33 cellular contexts compared by ENCODE assay signal in the genomic region with DNA sequence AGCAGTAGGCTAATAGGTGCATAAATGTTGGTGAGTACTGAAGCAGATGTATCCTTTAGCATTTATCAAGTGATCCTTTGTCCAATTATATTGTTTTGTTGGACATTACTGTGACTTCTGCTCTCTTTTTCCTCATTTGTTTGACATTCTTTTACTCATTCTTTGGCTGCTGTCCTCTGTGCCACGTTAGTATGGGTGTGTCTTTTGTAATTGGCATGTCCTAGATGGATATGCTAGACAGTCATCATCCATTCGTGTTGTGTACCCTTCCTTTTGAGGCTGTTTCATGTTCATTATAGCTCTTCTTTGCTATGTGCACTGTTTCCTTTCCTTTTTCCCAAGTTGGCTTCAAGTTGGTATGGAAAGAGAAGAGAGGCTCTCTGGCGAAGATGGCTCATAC.
"Had no signal": no experiment of that assay in that cellular context is flagged by ENCODE, and none has a peak within 500 bp of the region (broad histone marks: within the 10 kb centered on the region; RNA-seq: fewer than 3 reads in every experiment).

No MANE protein-coding gene starts in this region.

- H3K27me3 ChIP-seq: ascending aorta, colonic mucosa, gastrocnemius medialis, heart left ventricle had no signal

- H3K36me3 Mint-ChIP-seq: activated CD4-positive, alpha-beta memory T cell treated with anti-CD3 and anti-CD28 coated beads for 36 hours; activated CD8-positive, alpha-beta memory T cell treated with anti-CD3 and anti-CD28 coated beads, Interleukin-2, amount 10 ng/mL, durations not matched to agents 7 days and 5 days; activated naive CD4-positive, alpha-beta T cell treated with anti-CD3 and anti-CD28 coated beads, Interleukin-2, amount 50 U/mL, for 72 hours; activated naive CD8-positive, alpha-beta T cell treated with anti-CD3 and anti-CD28 coated beads, Interleukin-2, amount 10 ng/mL, durations not matched to agents 7 days and 5 days; brain had no signal

- H3K27me3 Mint-ChIP-seq: activated CD4-positive, alpha-beta T cell treated with anti-CD3 and anti-CD28 coated beads, Interleukin-2, amount 10 ng/mL, durations not matched to agents 24 days and 14 days had no signal

- H3K9me3 ChIP-seq: ascending aorta, breast epithelium, colonic mucosa, gastrocnemius medialis, heart left ventricle had no signal

- ATAC-seq: activated CD4-positive, alpha-beta T cell treated with anti-CD3 and anti-CD28 coated beads for 36 hours; activated CD8-positive, alpha-beta memory T cell treated with anti-CD3 and anti-CD28 coated beads, Interleukin-2, amount 10 ng/mL, durations not matched to agents 7 days and 5 days; activated CD8-positive, alpha-beta T cell treated with anti-CD3 and anti-CD28 coated beads, Interleukin-2, amount 10 ng/mL, durations not matched to agents 7 days and 5 days; activated naive CD4-positive, alpha-beta T cell treated with anti-CD3 and anti-CD28 coated beads, Interleukin-2, amount 50 U/mL, for 72 hours; foreskin keratinocyte; heart left ventricle; T-helper 17 cell had no signal

- DNase-seq: activated CD4-positive, alpha-beta memory T cell treated with anti-CD3 and anti-CD28 coated beads for 36 hours; activated CD4-positive, alpha-beta T cell treated with anti-CD3 and anti-CD28 coated beads for 36 hours; activated CD4-positive, alpha-beta T cell treated with anti-CD3 and anti-CD28 coated beads, Interleukin-2, amount 10 ng/mL, durations not matched to agents 24 days and 14 days; activated CD4-positive, CD25-positive, alpha-beta regulatory T cell; activated CD4-positive, CD25-positive, alpha-beta regulatory T cell treated with anti-CD3 and anti-CD28 coated beads, Interleukin-2, amount 50 U/mL, for 72 hours; activated CD8-positive, alpha-beta memory T cell treated with anti-CD3 and anti-CD28 coated beads, Interleukin-2, amount 10 ng/mL, durations not matched to agents 7 days and 5 days; activated CD8-positive, alpha-beta memory T cell treated with anti-CD3 and anti-CD28 coated beads, Interleukin-2, amount 50 U/mL, for 4 hours; activated CD8-positive, alpha-beta T cell treated with anti-CD3 and anti-CD28 coated beads, Interleukin-2, amount 10 ng/mL, durations not matched to agents 7 days and 5 days; activated effector memory CD4-positive, alpha-beta T cell treated with anti-CD3 and anti-CD28 coated beads, Interleukin-2, amount 50 U/mL, for 16 hours; activated naive CD4-positive, alpha-beta T cell treated with anti-CD3 and anti-CD28 coated beads for 36 hours; activated naive CD8-positive, alpha-beta T cell treated with anti-CD3 and anti-CD28 coated beads, Interleukin-2, amount 10 ng/mL, durations not matched to agents 7 days and 5 days; activated T-cell treated with anti-CD3 and anti-CD28 coated beads, Interleukin-2, amount 50 U/mL, for 1 hour; activated T-cell treated with anti-CD3 and anti-CD28 coated beads, Interleukin-2, amount 50 U/mL, for 48 hours; central memory CD4-positive, alpha-beta T cell; cerebellar nuclear complex; colonic mucosa; effector CD8-positive, alpha-beta T cell; foreskin keratinocyte; gastrocnemius medialis; glutamatergic neuron; heart left ventricle; T-helper 1 cell; T-helper 17 cell; T1000 had no signal

- H3K27ac ChIP-seq: ascending aorta, breast epithelium, cardiac muscle cell, colonic mucosa, epithelial cell of prostate, foreskin keratinocyte, heart left ventricle had no signal

- H3K4me3 ChIP-seq: ascending aorta, breast epithelium, cardiac muscle cell, colonic mucosa, gastrocnemius medialis, heart left ventricle had no signal

- H3K36me3 ChIP-seq: ascending aorta, breast epithelium, cardiac muscle cell, colonic mucosa, gastrocnemius medialis, heart left ventricle had no signal

- H3K9me3 Mint-ChIP-seq: activated CD4-positive, alpha-beta memory T cell treated with anti-CD3 and anti-CD28 coated beads for 36 hours; activated CD4-positive, alpha-beta T cell treated with anti-CD3 and anti-CD28 coated beads, Interleukin-2, amount 10 ng/mL, durations not matched to agents 24 days and 14 days; activated naive CD4-positive, alpha-beta T cell treated with anti-CD3 and anti-CD28 coated beads for 36 hours; activated naive CD4-positive, alpha-beta T cell treated with anti-CD3 and anti-CD28 coated beads, Interleukin-2, amount 50 U/mL, for 72 hours; activated naive CD8-positive, alpha-beta T cell treated with anti-CD3 and anti-CD28 coated beads, Interleukin-2, amount 10 ng/mL, durations not matched to agents 7 days and 5 days; activated T-helper 1 cell treated with anti-CD3 and anti-CD28 coated beads, Interleukin-12 subunit alpha, Interleukin-12 subunit beta, Interleukin-2, Interleukin-4 antibody, amounts not matched to agents 30 ng/mL and 10 ng/mL and 1 ng/mL, durations not matched to agents 14 hours and 24 hours and 36 hours; activated T-helper 2 cell treated with anti-CD3 and anti-CD28 coated beads, Interferon-gamma antibody, Interleukin-2, Interleukin-4, amounts not matched to agents 10 μg/mL and 5 μg/mL and 100 μg/mL, durations not matched to agents 14 hours and 24 hours and 36 hours; T-helper 2 cell treated with Interferon-gamma antibody and Interleukin-4, amounts not matched to agents 5 μg/mL and 100 μg/mL, for 36 hours had no signal

- H3K4me3 Mint-ChIP-seq: activated CD4-positive, alpha-beta memory T cell treated with anti-CD3 and anti-CD28 coated beads for 36 hours; activated CD4-positive, alpha-beta T cell treated with anti-CD3 and anti-CD28 coated beads for 36 hours; activated CD4-positive, alpha-beta T cell treated with anti-CD3 and anti-CD28 coated beads, Interleukin-2, amount 10 ng/mL, durations not matched to agents 24 days and 14 days; activated CD8-positive, alpha-beta memory T cell treated with anti-CD3 and anti-CD28 coated beads, Interleukin-2, amount 10 ng/mL, durations not matched to agents 7 days and 5 days; activated CD8-positive, alpha-beta T cell treated with anti-CD3 and anti-CD28 coated beads, Interleukin-2, amount 10 ng/mL, durations not matched to agents 7 days and 5 days; activated naive CD4-positive, alpha-beta T cell treated with anti-CD3 and anti-CD28 coated beads for 36 hours; activated naive CD8-positive, alpha-beta T cell treated with anti-CD3 and anti-CD28 coated beads, Interleukin-2, amount 10 ng/mL, durations not matched to agents 7 days and 5 days; activated T-helper 1 cell treated with anti-CD3 and anti-CD28 coated beads, Interleukin-12 subunit alpha, Interleukin-12 subunit beta, Interleukin-2, Interleukin-4 antibody, amounts not matched to agents 30 ng/mL and 10 ng/mL and 1 ng/mL, durations not matched to agents 14 hours and 24 hours and 36 hours; brain; T-helper 17 cell; T-helper 2 cell treated with Interferon-gamma antibody and Interleukin-4, amounts not matched to agents 5 μg/mL and 100 μg/mL, for 36 hours had no signal

- H3K4me1 ChIP-seq: breast epithelium, colonic mucosa, foreskin keratinocyte, heart left ventricle had no signal

- H3K27ac Mint-ChIP-seq: activated CD4-positive, alpha-beta memory T cell treated with anti-CD3 and anti-CD28 coated beads for 36 hours; activated CD4-positive, alpha-beta T cell treated with anti-CD3 and anti-CD28 coated beads for 36 hours; activated CD4-positive, alpha-beta T cell treated with anti-CD3 and anti-CD28 coated beads, Interleukin-2, amount 10 ng/mL, durations not matched to agents 24 days and 14 days; activated CD8-positive, alpha-beta memory T cell treated with anti-CD3 and anti-CD28 coated beads, Interleukin-2, amount 10 ng/mL, durations not matched to agents 7 days and 5 days; activated CD8-positive, alpha-beta T cell treated with anti-CD3 and anti-CD28 coated beads, Interleukin-2, amount 10 ng/mL, durations not matched to agents 7 days and 5 days; activated naive CD4-positive, alpha-beta T cell treated with anti-CD3 and anti-CD28 coated beads for 36 hours; activated naive CD4-positive, alpha-beta T cell treated with anti-CD3 and anti-CD28 coated beads, Interleukin-2, amount 50 U/mL, for 72 hours; activated naive CD8-positive, alpha-beta T cell treated with anti-CD3 and anti-CD28 coated beads, Interleukin-2, amount 10 ng/mL, durations not matched to agents 7 days and 5 days; activated T-helper 1 cell treated with anti-CD3 and anti-CD28 coated beads, Interleukin-12 subunit alpha, Interleukin-12 subunit beta, Interleukin-2, Interleukin-4 antibody, amounts not matched to agents 30 ng/mL and 10 ng/mL and 1 ng/mL, durations not matched to agents 14 hours and 24 hours and 36 hours; activated T-helper 2 cell treated with anti-CD3 and anti-CD28 coated beads, Interferon-gamma antibody, Interleukin-2, Interleukin-4, amounts not matched to agents 10 μg/mL and 5 μg/mL and 100 μg/mL, durations not matched to agents 14 hours and 24 hours and 36 hours; brain; T-helper 17 cell; T-helper 2 cell treated with Interferon-gamma antibody and Interleukin-4, amounts not matched to agents 5 μg/mL and 100 μg/mL, for 36 hours had no signal

- H3K4me1 Mint-ChIP-seq: activated CD4-positive, alpha-beta T cell treated with anti-CD3 and anti-CD28 coated beads for 36 hours; activated CD4-positive, alpha-beta T cell treated with anti-CD3 and anti-CD28 coated beads, Interleukin-2, amount 10 ng/mL, durations not matched to agents 24 days and 14 days; activated CD8-positive, alpha-beta memory T cell treated with anti-CD3 and anti-CD28 coated beads, Interleukin-2, amount 10 ng/mL, durations not matched to agents 7 days and 5 days; activated naive CD8-positive, alpha-beta T cell treated with anti-CD3 and anti-CD28 coated beads, Interleukin-2, amount 10 ng/mL, durations not matched to agents 7 days and 5 days; brain; T-helper 17 cell had no signal
